8 cellular contexts compared by ENCODE assay signal in genomic region chr10:123132576-123133477, GRCh38. TPM values are rescaled to one million over a fixed set of nuclear protein-coding genes. Genes with fewer than 3 reads are reported as not detected.
DNase-seq lines count a peak whose midpoint lies in the region; ATAC-seq and TF ChIP-seq lines count a peak whose summit lies in the region.

No MANE protein-coding gene starts in this region.

- TF ChIP-seq CTCF in GM10266 (IDR thresholded peaks at IDR 0.05; ENCODE audit: control insufficient read depth, insufficient read depth, low read depth, missing control alignments) (peak; percentile 94), OCI-LY7 (conservative IDR thresholded peaks at IDR 0.05; ENCODE audit: low read length) (peak; percentile 84), fibroblast of pulmonary artery (IDR thresholded peaks at IDR 0.05; ENCODE audit: low read length, missing control alignments) (peak; percentile 88), nephron progenitor cell (IDR thresholded peaks at IDR 0.05) (peak; percentile 92)

- H3K4me3 ChIP-seq in OCI-LY7 (ENCODE audit: low read depth, low read length, poor library complexity, severe bottlenecking) (no peak overlapping the region), fibroblast of pulmonary artery (replicated peaks; ENCODE audit: low read depth, low read length) (peak overlapping the region; percentile 34)

- CTCF ChIA-PET in OCI-LY7 (lab: Charles Lee; ENCODE audit: unreplicated experiment), result interaction anchor here (0.6 kb wide), 1 partner anchor 430 kb away, joined by 4 read pairs; no protein-coding TSS in a partner anchor

- POLR2A ChIA-PET in OCI-LY7 (lab: Charles Lee), result no interaction called here

- DNase-seq in GM10266 (ENCODE audit: extremely low spot score), result peak; percentile 92
- peak; percentile 45 for DNase-seq in OCI-LY7 (ENCODE audit: low spot score)
- DNase-seq in activated T-cell treated with anti-CD3 and anti-CD28 coated beads, Interleukin-2, amount 50 U/mL, for 48 hours, result peak; percentile 92 to 94
- DNase-seq in fibroblast of pulmonary artery (ENCODE audit: low read depth), result peak; percentile 88
- DNase-seq in nephron progenitor cell, result peak; percentile 93
- DNase-seq in stimulated activated naive B cell treated with anti-CD40 and anti-IgM and Interleukin-4, amounts not matched to agents 10 μg/mL and 1 μg/mL and 100 μg/mL, for 72 hours, result peak; percentile 67

- H3K4me3 Mint-ChIP-seq in nephron progenitor cell, result peak overlapping the region; percentile 76
- peak overlapping the region; percentile 41 to 63 for H3K4me3 Mint-ChIP-seq in stimulated activated naive B cell treated with anti-CD40 and anti-IgM and Interleukin-4, amounts not matched to agents 10 μg/mL and 1 μg/mL and 100 μg/mL, for 72 hours

- H3K79me2 ChIP-seq in OCI-LY7 (ENCODE audit: insufficient read depth, low read depth, low read length), result no peaks in the 10 kb centered on the region

- H3K27me3 Mint-ChIP-seq in nephron progenitor cell (ENCODE audit: low read depth, poor library complexity), result peaks cover 100% of the 10 kb centered on the region
- H3K27me3 Mint-ChIP-seq in stimulated activated naive B cell treated with anti-CD40 and anti-IgM and Interleukin-4, amounts not matched to agents 10 μg/mL and 1 μg/mL and 100 μg/mL, for 72 hours, result peaks cover 74 to 77% of the 10 kb centered on the region in 2 donors

- intact Hi-C loops in OCI-LY7 (cut with micrococcal nuclease; ENCODE audit: unreplicated experiment), result loop anchor here (2.0 to 10.0 kb wide), 4 partner anchors 91 to 842 kb away; no protein-coding TSS in a partner anchor

- H3K36me3 ChIP-seq in OCI-LY7 (ENCODE audit: insufficient read depth, low read length), result no peaks in the 10 kb centered on the region

- peaks cover 21% of the 10 kb centered on the region for H3K4me1 Mint-ChIP-seq in nephron progenitor cell
- H3K4me1 Mint-ChIP-seq in stimulated activated naive B cell treated with anti-CD40 and anti-IgM and Interleukin-4, amounts not matched to agents 10 μg/mL and 1 μg/mL and 100 μg/mL, for 72 hours, result peaks cover 16 to 34% of the 10 kb centered on the region in 2 donors

- H3K4me2 ChIP-seq in OCI-LY7 (ENCODE audit: low read length), result no peak overlapping the region

- H3K9me2 ChIP-seq in OCI-LY7 (ENCODE audit: insufficient read depth, low read length), result no peaks in the 10 kb centered on the region

- no TSS peak for BruUV-seq in OCI-LY7 (replicated peaks; lab: Mats Ljungman, UMichigan)

- no peaks in the 10 kb centered on the region for H4K20me1 ChIP-seq in OCI-LY7 (ENCODE audit: insufficient read depth, low read length)

- ATAC-seq in HG03439 (IDR thresholded peaks at IDR 0.05; ENCODE audit: unreplicated experiment) (peak; percentile 71), GM19395 (IDR thresholded peaks at IDR 0.05; ENCODE audit: unreplicated experiment) (no peak)
- ATAC-seq in stimulated activated naive B cell treated with anti-CD40 and anti-IgM and Interleukin-4, amounts not matched to agents 10 μg/mL and 1 μg/mL and 100 μg/mL, for 72 hours (replicated peaks), result peak; percentile 44 to 64

- H3K36me3 Mint-ChIP-seq in nephron progenitor cell (ENCODE audit: low read depth), result no peaks in the 10 kb centered on the region
- peaks cover 4% of the 10 kb centered on the region in 2 donors for H3K36me3 Mint-ChIP-seq in stimulated activated naive B cell treated with anti-CD40 and anti-IgM and Interleukin-4, amounts not matched to agents 10 μg/mL and 1 μg/mL and 100 μg/mL, for 72 hours

- H3K9me3 ChIP-seq in OCI-LY7 (ENCODE audit: low read length), result no peaks in the 10 kb centered on the region

- H3K27ac Mint-ChIP-seq in nephron progenitor cell, result no peak overlapping the region
- H3K27ac Mint-ChIP-seq in stimulated activated naive B cell treated with anti-CD40 and anti-IgM and Interleukin-4, amounts not matched to agents 10 μg/mL and 1 μg/mL and 100 μg/mL, for 72 hours, result peak overlapping the region; percentile 90

- H2AFZ ChIP-seq in OCI-LY7 (ENCODE audit: low read length), result no peak overlapping the region

- H3K27ac ChIP-seq in OCI-LY7 (ENCODE audit: low read depth, low read length, poor library complexity, severe bottlenecking), result no peak overlapping the region

- no peaks in the 10 kb centered on the region for H3K4me1 ChIP-seq in OCI-LY7 (ENCODE audit: insufficient read depth, low read length, poor library complexity, severe bottlenecking)

- peaks cover 5% of the 10 kb centered on the region for H3K9me3 Mint-ChIP-seq in nephron progenitor cell
- H3K9me3 Mint-ChIP-seq in stimulated activated naive B cell treated with anti-CD40 and anti-IgM and Interleukin-4, amounts not matched to agents 10 μg/mL and 1 μg/mL and 100 μg/mL, for 72 hours, result peaks cover 0 to 3% of the 10 kb centered on the region in 2 donors

RNA-seq across cellular contexts. Expression of gene HMX3, which starts 2.9 kb away (rescaled TPM):
- 0.44 TPM in 1 of 2 replicates, not detected in the other for total RNA-seq in OCI-LY7 (2014; rRNA removed; shearing (Covaris generic))
- total RNA-seq in OCI-LY7 (2022), result not detected in 2 replicates

RNA-seq across cellular contexts. Expression of gene HMX2, which starts 15.1 kb away (rescaled TPM):
- 1.2 and 2.0 TPM in 2 replicates for total RNA-seq in OCI-LY7 (2014; rRNA removed; shearing (Covaris generic))
- 1.7 and 2.4 TPM in 2 replicates for total RNA-seq in OCI-LY7 (2022)

RNA-seq across cellular contexts. Expression of gene BUB3, which starts 21.4 kb away (rescaled TPM):
- total RNA-seq in OCI-LY7 (2014; rRNA removed; shearing (Covaris generic)), result 437 and 526 TPM in 2 replicates
- total RNA-seq in OCI-LY7 (2022), result 312 and 335 TPM in 2 replicates
